Comparison of ENCODE assay signal across 10 cellular contexts in the genomic region with DNA sequence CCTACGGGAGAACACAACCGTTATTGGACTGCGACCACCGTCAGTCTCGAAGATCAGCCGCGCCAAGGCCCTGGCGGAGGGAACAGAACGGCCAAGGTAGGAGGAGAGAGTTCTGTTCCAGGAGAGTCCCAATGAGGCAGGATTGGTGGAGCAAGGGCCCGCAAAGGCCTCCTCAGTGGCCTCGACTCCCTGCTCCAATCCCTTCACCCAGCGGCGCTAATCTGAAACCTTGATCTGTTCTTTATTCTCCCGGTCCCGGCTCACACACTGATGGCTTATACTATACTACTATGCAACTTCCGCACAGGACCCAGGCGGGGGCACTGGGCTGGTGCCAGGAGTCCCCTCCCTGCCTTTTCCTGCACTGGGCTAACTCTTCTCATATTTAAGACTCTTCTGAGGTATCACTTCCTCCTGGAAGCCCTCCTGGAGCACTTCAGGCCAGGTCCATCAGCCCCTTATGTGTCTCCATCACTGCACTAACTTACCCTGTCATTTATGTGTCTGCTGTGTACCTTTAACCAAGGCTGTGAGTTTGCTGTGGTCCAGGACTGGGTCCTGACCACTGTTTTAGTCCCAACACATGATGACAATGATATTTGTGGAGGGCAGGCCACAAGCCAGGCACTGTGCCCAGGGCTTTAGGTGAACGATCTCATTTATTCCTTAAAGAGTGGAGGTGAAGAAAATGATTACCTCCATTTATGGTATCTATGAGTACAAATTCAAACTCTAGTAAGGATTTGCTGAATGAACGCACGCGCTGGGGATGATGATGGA. TPM values are rescaled to one million over a fixed set of nuclear protein-coding genes. Genes with fewer than 3 reads are reported as not detected.
DNase-seq lines count a peak whose midpoint lies in the region; ATAC-seq and TF ChIP-seq lines count a peak whose summit lies in the region.
"Had no signal": no experiment of that assay in that cellular context is flagged by ENCODE, and none has a peak within 500 bp of the region (broad histone marks: within the 10 kb centered on the region; RNA-seq: fewer than 3 reads in every experiment).

No MANE protein-coding gene starts in this region.

- H3K9me3 Mint-ChIP-seq in CD14-positive monocyte (peaks cover 0 to 10% (median 4%) of the 10 kb centered on the region in 7 donors), GM23338 (peaks cover 3% of the 10 kb centered on the region; the same call in 2 of the 3 replicates), naive B cell (no peaks in the 10 kb centered on the region)
- no peaks in the 10 kb centered on the region for H3K9me3 Mint-ChIP-seq in activated T-helper 17 cell treated with anti-CD3 and anti-CD28 coated beads, Interleukin-2, amount 50 U/mL, for 72 hours

- H3K36me3 Mint-ChIP-seq in CD14-positive monocyte: peaks cover 3 to 7% of the 10 kb centered on the region in 2 donors
- H3K36me3 Mint-ChIP-seq in GM23338 (ENCODE audit: low read depth): peaks cover 30% of the 10 kb centered on the region
- peaks cover 8% of the 10 kb centered on the region for H3K36me3 Mint-ChIP-seq in activated T-helper 17 cell treated with anti-CD3 and anti-CD28 coated beads, Interleukin-2, amount 50 U/mL, for 72 hours (ENCODE audit: low read depth)
- no peaks in the 10 kb centered on the region for H3K36me3 Mint-ChIP-seq in naive B cell

- H3K27me3 Mint-ChIP-seq in CD14-positive monocyte (ENCODE audit: low read depth in 3 of 3) (peaks cover 51 to 74% (median 58%) of the 10 kb centered on the region in 3 donors), GM23338 (ENCODE audit: insufficient read depth, low read depth, poor library complexity) (peaks cover 47% of the 10 kb centered on the region), naive B cell (no peaks in the 10 kb centered on the region)
- H3K27me3 Mint-ChIP-seq in activated T-helper 17 cell treated with anti-CD3 and anti-CD28 coated beads, Interleukin-2, amount 50 U/mL, for 72 hours: no peaks in the 10 kb centered on the region

- H3K36me3 ChIP-seq in GM23338 (ENCODE audit: insufficient read depth): no peaks in the 10 kb centered on the region

- TF ChIP-seq CTCF in CD14-positive monocyte (IDR thresholded peaks at IDR 0.05) (no peak), GM23338 (conservative IDR thresholded peaks at IDR 0.05; ENCODE audit: low read depth in 2 of 2) (no peak)

- H3K4me2 ChIP-seq in GM23338: peak overlapping the region; percentile 85

- ATAC-seq in GM23338 (peak; percentile 14), naive B cell (ENCODE audit: low read depth in 2 of 2) (peak; percentile 17 to 28), GM21723 (IDR thresholded peaks at IDR 0.05; ENCODE audit: unreplicated experiment) (no peak)
- ATAC-seq in activated T-helper 17 cell treated with anti-CD3 and anti-CD28 coated beads, Interleukin-2, amount 50 U/mL, for 72 hours (replicated peaks): peak; percentile 57

- H3K4me3 Mint-ChIP-seq in CD14-positive monocyte (peak overlapping the region; percentile 39 to 89), GM23338 (peak overlapping the region; percentile 84), naive B cell (peak overlapping the region; percentile 38 to 92 (median 83))
- peak overlapping the region; percentile 90 for H3K4me3 Mint-ChIP-seq in activated T-helper 17 cell treated with anti-CD3 and anti-CD28 coated beads, Interleukin-2, amount 50 U/mL, for 72 hours

- H3K4me1 Mint-ChIP-seq in CD14-positive monocyte (peaks cover 54% of the 10 kb centered on the region), GM23338 (peaks cover 62% of the 10 kb centered on the region), naive B cell (peaks cover 58 to 61% (median 58%) of the 10 kb centered on the region in 3 donors)
- peaks cover 47% of the 10 kb centered on the region for H3K4me1 Mint-ChIP-seq in activated T-helper 17 cell treated with anti-CD3 and anti-CD28 coated beads, Interleukin-2, amount 50 U/mL, for 72 hours

- H3K27ac ChIP-seq in GM23338 (ENCODE audit: low read depth): no peak overlapping the region

- peaks cover 12% of the 10 kb centered on the region for H3K27me3 ChIP-seq in GM23338 (ENCODE audit: insufficient read depth)

- H3K79me2 ChIP-seq in GM23338 (replicated peaks; ENCODE audit: insufficient read depth): peaks cover 14% of the 10 kb centered on the region

- peaks cover 15% of the 10 kb centered on the region; the same call in 1 of the 2 replicates for H3F3A ChIP-seq in GM23338 (replicated peaks; ENCODE audit: low read depth)

- peak overlapping the region in 2 of 7 donors; percentile 58 to 80 for H3K27ac Mint-ChIP-seq in CD14-positive monocyte
- no peak overlapping the region for H3K27ac Mint-ChIP-seq in GM23338
- peak overlapping the region; percentile 98 for H3K27ac Mint-ChIP-seq in activated T-helper 17 cell treated with anti-CD3 and anti-CD28 coated beads, Interleukin-2, amount 50 U/mL, for 72 hours
- peak overlapping the region; percentile 86 to 98 (median 96) for H3K27ac Mint-ChIP-seq in naive B cell

- peaks cover 9% of the 10 kb centered on the region; the same call in 1 of the 2 replicates for H4K20me1 ChIP-seq in GM23338 (replicated peaks; ENCODE audit: insufficient read depth)

- no peak overlapping the region; the same call in 1 of the 2 replicates for H2AFZ ChIP-seq in GM23338

- H3K4me3 ChIP-seq in GM23338: peak overlapping the region; percentile 68

- no peaks in the 10 kb centered on the region for H3K9me2 ChIP-seq in GM23338 (ENCODE audit: insufficient read depth)

- intact Hi-C loops in CD14-positive monocyte (cut with micrococcal nuclease): no loop called here

- DNase-seq in CD14-positive monocyte (ENCODE audit: low spot score): no peak
- peak; percentile 46 for DNase-seq in GM23338 (ENCODE audit: low spot score)
- DNase-seq in naive B cell: no peak
- DNase-seq in HCEC 1CT: no peak
- DNase-seq in SHP77 (lab: John Stamatoyannopoulos, UW): no peak
- no peak for DNase-seq in stimulated activated CD4-positive, alpha-beta T cell treated with anti-CD3 and anti-CD28 coated beads, Interleukin-2, amount 100 ng/mL, for 48 hours
- DNase-seq: NCI-H748 treated with DMSO at 0.1 percent for 48 hours had no signal

- H3K4me1 ChIP-seq in GM23338 (ENCODE audit: insufficient read depth): peaks cover 37% of the 10 kb centered on the region

TF ChIP-seq in GM23338, 12 proteins besides CTCF, POLR2A, EP300 and RAD21:
- no peak for TF ChIP-seq NANOG (IDR thresholded peaks at IDR 0.05; ENCODE audit: borderline replicate concordance)
- TF ChIP-seq REST (IDR thresholded peaks at IDR 0.05; ENCODE audit: unreplicated experiment): no peak
- TF ChIP-seq STAT1 (IDR thresholded peaks at IDR 0.05; ENCODE audit: unreplicated experiment): no peak

RNA-seq across cellular contexts. Expression of gene CCDC102A, which starts 6.9 kb away (rescaled TPM):
- not detected for polyA plus RNA-seq in CD14-positive monocyte
- total RNA-seq in GM23338 (2014; rRNA removed; shearing (Covaris generic)): 4.7 and 5.2 TPM in 2 replicates
- polyA plus RNA-seq in GM23338 (2016; fragmentation: Nextera tagmentation; extraction: Ambion mirVana): 2.0 and 3.2 TPM in 2 replicates
- 10 to 100 TPM; 16.7 to 21.2 TPM for total RNA-seq in activated T-helper 17 cell treated with anti-CD3 and anti-CD28 coated beads, Interleukin-2, amount 50 U/mL, for 72 hours
- polyA plus RNA-seq in naive B cell (ENCODE audit: low read depth in 6 of 6): 10 to 100 TPM in 2 of 6 donors, 1 to 10 TPM in 4; 3.8 to 13.8 (median 9.3) TPM

RNA-seq across cellular contexts. Expression of gene ADGRG5, which starts 12.9 kb away (rescaled TPM):
- polyA plus RNA-seq in CD14-positive monocyte: 1 to 10 TPM in 1 of 2 donors, under 1 TPM in 1; 0.97 to 1.2 TPM
- 5.5 and 11.1 TPM in 2 replicates for total RNA-seq in GM23338 (2014; rRNA removed; shearing (Covaris generic))
- polyA plus RNA-seq in GM23338 (2016; fragmentation: Nextera tagmentation; extraction: Ambion mirVana): 2.2 and 2.6 TPM in 2 replicates
- total RNA-seq in activated T-helper 17 cell treated with anti-CD3 and anti-CD28 coated beads, Interleukin-2, amount 50 U/mL, for 72 hours: 10 to 100 TPM; 13.7 to 36.9 TPM
- 10 to 100 TPM; 15.2 to 36.4 (median 18.9) TPM for polyA plus RNA-seq in naive B cell (ENCODE audit: low read depth in 6 of 6)
- total RNA-seq: renal cortical epithelial cell had no signal

RNA-seq across cellular contexts. Expression of gene DOK4, which starts 43.2 kb away (rescaled TPM):
- polyA plus RNA-seq in CD14-positive monocyte (under 1 TPM in 1 of 2 donors, not detected in 1; 0.09 TPM), GM23338 (2016; fragmentation: Nextera tagmentation; extraction: Ambion mirVana) (11.4 and 12.9 TPM in 2 replicates), naive B cell (ENCODE audit: low read depth in 6 of 6) (1 to 10 TPM in 4 of 6 donors, under 1 TPM in 1, not detected in 1; 0.22 to 2.1 (median 1.4) TPM)
- 26.6 and 29.1 TPM in 2 replicates for total RNA-seq in GM23338 (2014; rRNA removed; shearing (Covaris generic))
- 10 to 100 TPM in 1 of 2 donors, 1 to 10 TPM in 1; 6.4 to 16.8 TPM for total RNA-seq in activated T-helper 17 cell treated with anti-CD3 and anti-CD28 coated beads, Interleukin-2, amount 50 U/mL, for 72 hours
